In the genomic region with DNA sequence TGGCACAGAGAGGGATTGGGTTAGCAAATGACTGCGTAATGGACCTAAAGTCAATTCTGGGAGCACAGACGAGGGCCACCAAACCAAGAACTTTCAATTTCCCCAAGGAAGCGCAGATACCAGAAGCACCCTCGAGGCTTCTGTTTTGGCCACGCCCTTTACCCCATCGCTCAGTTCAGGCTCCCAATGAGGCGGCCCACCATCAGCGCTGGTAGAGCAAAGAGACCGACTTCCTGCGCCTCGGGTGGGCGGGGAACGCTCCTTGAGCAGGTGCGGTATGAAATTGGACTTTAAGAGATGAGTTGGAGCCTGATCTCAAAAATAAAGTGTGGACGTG, we compare ENCODE assay signal across 10 cellular contexts. TPM values are rescaled to one million over a fixed set of nuclear protein-coding genes. Genes with fewer than 3 reads are reported as not detected.
DNase-seq lines count a peak whose midpoint lies in the region; ATAC-seq, FAIRE-seq and TF ChIP-seq lines count a peak whose summit lies in the region.
"Had no signal": no experiment of that assay in that cellular context is flagged by ENCODE, and none has a peak within 500 bp of the region (broad histone marks: within the 10 kb centered on the region; RNA-seq: fewer than 3 reads in every experiment).

No MANE protein-coding gene starts in this region.

- H3K4me1 ChIP-seq in iPS-18a (ENCODE audit: control insufficient read depth, low read depth, low read length) (peaks cover 6% of the 10 kb centered on the region), spleen (peaks cover 3 to 36% (median 23%) of the 10 kb centered on the region in 6 donors), kidney (ENCODE audit: control insufficient read depth in 1 of 2, insufficient read depth in 1 of 2, low read depth in 1 of 2, low read length in 2 of 2) (peaks cover 6 to 7% of the 10 kb centered on the region in 2 donors), Peyer's patch (peaks cover 0 to 16% (median 2%) of the 10 kb centered on the region in 4 donors)

- peaks cover 50% of the 10 kb centered on the region for H3K27me3 ChIP-seq in iPS-18a (ENCODE audit: control insufficient read depth, insufficient read depth, low read length)
- peaks cover 3 to 97% (median 31%) of the 10 kb centered on the region in 7 donors for H3K27me3 ChIP-seq in spleen (replicated peaks in 1 of 7)
- H3K27me3 ChIP-seq in Peyer's patch, result peaks cover 0 to 8% of the 10 kb centered on the region in 2 donors

- intact Hi-C loops in activated CD4-positive, alpha-beta memory T cell treated with anti-CD3 and anti-CD28 coated beads for 36 hours (cut with micrococcal nuclease), result no loop called here
- intact Hi-C loops in spleen (cut with DNase I; ENCODE audit: low total_unique reads) (no loop called here), kidney (cut with DNase I) (no loop called here)

- no peak for FAIRE-seq in kidney (lab: Jason Lieb, UNC)

- peak; percentile 59 for DNase-seq in NCI-H82 (lab: John Stamatoyannopoulos, UW)
- no peak for DNase-seq in NCI-H82 treated with DMSO at 0.1 percent for 48 hours (lab: John Stamatoyannopoulos, UW; ENCODE audit: unreplicated experiment)
- DNase-seq in activated CD4-positive, alpha-beta memory T cell treated with anti-CD3 and anti-CD28 coated beads for 36 hours, result no peak
- no peak for DNase-seq in spleen
- DNase-seq in kidney, result no peak
- no peak for DNase-seq in Peyer's patch
- DNase-seq: PC-3 had no signal

- 8 to 12% (median 9%) methylated on average over 15 of the region's 15 CpGs for WGBS in spleen, 5 donors

- peak overlapping the region; percentile 52 for H3K4me3 Mint-ChIP-seq in activated CD4-positive, alpha-beta memory T cell treated with anti-CD3 and anti-CD28 coated beads for 36 hours

- no peak overlapping the region for H3K27ac Mint-ChIP-seq in activated CD4-positive, alpha-beta memory T cell treated with anti-CD3 and anti-CD28 coated beads for 36 hours

- H3K36me3 ChIP-seq in iPS-18a (ENCODE audit: control insufficient read depth, low read depth, low read length), result no peaks in the 10 kb centered on the region
- H3K36me3 ChIP-seq in spleen, result no peaks in the 10 kb centered on the region
- no peaks in the 10 kb centered on the region for H3K36me3 ChIP-seq in kidney (ENCODE audit: control insufficient read depth in 1 of 2, insufficient read depth in 2 of 2, low read length in 2 of 2)
- H3K36me3 ChIP-seq in Peyer's patch, result no peaks in the 10 kb centered on the region
- H3K36me3 ChIP-seq: adrenal gland had no signal

- peaks cover 12% of the 10 kb centered on the region for H3K4me1 Mint-ChIP-seq in activated CD4-positive, alpha-beta memory T cell treated with anti-CD3 and anti-CD28 coated beads for 36 hours (ENCODE audit: low read depth)

- TF ChIP-seq CTCF in spleen (IDR thresholded peaks at IDR 0.05 in 8 of 11, conservative IDR thresholded peaks at IDR 0.05 in 3 of 11) (no peak), kidney (IDR thresholded peaks at IDR 0.05; ENCODE audit: borderline replicate concordance, extremely low read depth, insufficient read depth) (no peak), Peyer's patch (IDR thresholded peaks at IDR 0.05) (no peak)

- no peaks in the 10 kb centered on the region for H3K9me3 Mint-ChIP-seq in activated CD4-positive, alpha-beta memory T cell treated with anti-CD3 and anti-CD28 coated beads for 36 hours

- POLR2A ChIA-PET in activated CD4-positive, alpha-beta memory T cell treated with anti-CD3 and anti-CD28 coated beads for 36 hours (lab: Charles Lee), result no interaction called here

- no peaks in the 10 kb centered on the region for H3K9me3 ChIP-seq in iPS-18a (ENCODE audit: control insufficient read depth, low read depth, low read length)
- no peaks in the 10 kb centered on the region for H3K9me3 ChIP-seq in spleen
- no peaks in the 10 kb centered on the region for H3K9me3 ChIP-seq in kidney (ENCODE audit: control insufficient read depth in 1 of 2, low read length in 2 of 2)
- no peaks in the 10 kb centered on the region for H3K9me3 ChIP-seq in Peyer's patch
- H3K9me3 ChIP-seq: adrenal gland had no signal

- no peaks in the 10 kb centered on the region for H3K36me3 Mint-ChIP-seq in activated CD4-positive, alpha-beta memory T cell treated with anti-CD3 and anti-CD28 coated beads for 36 hours

- H3K4me3 ChIP-seq in iPS-18a (ENCODE audit: low read length), result peak overlapping the region; percentile 92
- peak overlapping the region in 6 of 8 donors; percentile 25 to 69 (median 44) for H3K4me3 ChIP-seq in spleen
- H3K4me3 ChIP-seq in kidney (ENCODE audit: low read length in 2 of 2), result peak overlapping the region in 1 of 2 donors; percentile 24
- peak overlapping the region in 1 of 4 donors; percentile 52 for H3K4me3 ChIP-seq in Peyer's patch

- H3K27me3 Mint-ChIP-seq in activated CD4-positive, alpha-beta memory T cell treated with anti-CD3 and anti-CD28 coated beads for 36 hours, result peaks cover 53% of the 10 kb centered on the region

- ATAC-seq in GM21515 (IDR thresholded peaks at IDR 0.05; ENCODE audit: unreplicated experiment), result no peak
- ATAC-seq: PC-3 had no signal

- CTCF ChIA-PET in activated CD4-positive, alpha-beta memory T cell treated with anti-CD3 and anti-CD28 coated beads for 36 hours (lab: Charles Lee), result interaction anchor here (1.5 to 2.3 kb wide), 2 partner anchors 26 to 142 kb away, joined by 4 to 5 read pairs; no protein-coding TSS in a partner anchor

- TF ChIP-seq POLR2A in spleen (IDR thresholded peaks at IDR 0.05) (no peak), Peyer's patch (IDR thresholded peaks at IDR 0.05) (no peak)

- H3K9ac ChIP-seq in iPS-18a (ENCODE audit: low read length), result peak overlapping the region; percentile 68
- no peak overlapping the region for H3K9ac ChIP-seq in kidney (ENCODE audit: low read length in 2 of 2)

- no peak overlapping the region for H3K27ac ChIP-seq in iPS-18a (ENCODE audit: low read length)
- H3K27ac ChIP-seq in spleen, result peak overlapping the region in 2 of 8 donors; percentile 33 to 50
- no peak overlapping the region for H3K27ac ChIP-seq in kidney (ENCODE audit: low read depth in 2 of 2, low read length in 2 of 2)
- H3K27ac ChIP-seq in Peyer's patch, result no peak overlapping the region

RNA-seq across cellular contexts. Expression of gene SPSB4, which starts 0.6 kb away (rescaled TPM):
- not detected for total RNA-seq in activated CD4-positive, alpha-beta memory T cell treated with anti-CD3 and anti-CD28 coated beads for 36 hours
- total RNA-seq in spleen (10 to 100 TPM in 3 of 7 donors, 1 to 10 TPM in 4; 5.5 to 10.7 (median 6.5) TPM), kidney (0.57 TPM), Peyer's patch (under 1 TPM in 1 of 4 donors, not detected in 3; 0.35 TPM)
- polyA plus RNA-seq in spleen (1 to 10 TPM in 1 of 3 donors, under 1 TPM in 2; 0.87 to 2.5 (median 0.91) TPM), kidney (ENCODE audit: insufficient read depth, low read depth, low replicate concordance) (1.9 TPM)
- total RNA-seq: PC-3 had no signal
